In genomic region chr11:117313828-117314768, GRCh38 we compare ENCODE assay signal across 10 cellular contexts. TPM values are rescaled to one million over a fixed set of nuclear protein-coding genes. Genes with fewer than 3 reads are reported as not detected.
DNase-seq lines count a peak whose midpoint lies in the region; ATAC-seq and TF ChIP-seq lines count a peak whose summit lies in the region.
"Had no signal": no experiment of that assay in that cellular context is flagged by ENCODE, and none has a peak within 500 bp of the region (broad histone marks: within the 10 kb centered on the region; RNA-seq: fewer than 3 reads in every experiment).

No MANE protein-coding gene starts in this region.

- no peaks in the 10 kb centered on the region for H3K27me3 ChIP-seq in sigmoid colon
- H3K27me3 ChIP-seq in upper lobe of left lung = no peaks in the 10 kb centered on the region

- DNase-seq in T-helper 1 cell (no peak), fibroblast of mammary gland (ENCODE audit: low read depth) (no peak), sigmoid colon (peak; percentile 58), upper lobe of left lung (no peak), cerebellar cortex (ENCODE audit: low spot score) (no peak)
- DNase-seq: stimulated activated naive CD8-positive, alpha-beta T cell treated with anti-CD3 and anti-CD28 coated beads, Interleukin-15, Interleukin-2, amounts not matched to agents 100 U/mL and 50 U/mL, for 24 hours had no signal

- peak overlapping the region; percentile 18 for H3K4me3 Mint-ChIP-seq in T-helper 1 cell treated with Interleukin-12 subunit alpha and Interleukin-12 subunit beta and Interleukin-4 antibody, amounts not matched to agents 30 μg/mL and 1 μg/mL, for 36 hours

- no peaks in the 10 kb centered on the region for H3K9me3 Mint-ChIP-seq in T-helper 1 cell treated with Interleukin-12 subunit alpha and Interleukin-12 subunit beta and Interleukin-4 antibody, amounts not matched to agents 30 μg/mL and 1 μg/mL, for 36 hours

- H3K4me1 ChIP-seq in sigmoid colon (peaks cover 0 to 27% (median 26%) of the 10 kb centered on the region in 4 donors), upper lobe of left lung (peaks cover 22 to 29% (median 25%) of the 10 kb centered on the region in 4 donors)
- H3K4me1 ChIP-seq: A549 had no signal

- no peaks in the 10 kb centered on the region for H3K36me3 Mint-ChIP-seq in T-helper 1 cell treated with Interleukin-12 subunit alpha and Interleukin-12 subunit beta and Interleukin-4 antibody, amounts not matched to agents 30 μg/mL and 1 μg/mL, for 36 hours (ENCODE audit: low read depth)

- TF ChIP-seq POLR2A in sigmoid colon (IDR thresholded peaks at IDR 0.05) (no peak), upper lobe of left lung (IDR thresholded peaks at IDR 0.05) (no peak)

- TF ChIP-seq EP300 in sigmoid colon (IDR thresholded peaks at IDR 0.05) = no peak
- no peak for TF ChIP-seq EP300 in upper lobe of left lung (IDR thresholded peaks at IDR 0.05)

- H3K27me3 Mint-ChIP-seq in T-helper 1 cell treated with Interleukin-12 subunit alpha and Interleukin-12 subunit beta and Interleukin-4 antibody, amounts not matched to agents 30 μg/mL and 1 μg/mL, for 36 hours (ENCODE audit: low read depth) = peaks cover 67% of the 10 kb centered on the region

- no peaks in the 10 kb centered on the region for H3K9me3 ChIP-seq in sigmoid colon
- no peaks in the 10 kb centered on the region for H3K9me3 ChIP-seq in upper lobe of left lung
- H3K9me3 ChIP-seq: A549 had no signal

- peaks cover 3% of the 10 kb centered on the region for H3K4me1 Mint-ChIP-seq in T-helper 1 cell treated with Interleukin-12 subunit alpha and Interleukin-12 subunit beta and Interleukin-4 antibody, amounts not matched to agents 30 μg/mL and 1 μg/mL, for 36 hours (ENCODE audit: low read depth)

- H3K27ac ChIP-seq in sigmoid colon (no peak overlapping the region), upper lobe of left lung (no peak overlapping the region)

- H3K36me3 ChIP-seq in sigmoid colon = no peaks in the 10 kb centered on the region
- no peaks in the 10 kb centered on the region for H3K36me3 ChIP-seq in upper lobe of left lung

- WGBS in sigmoid colon, 2 donors = 86 to 87% methylated on average over 14 of the region's 14 CpGs
- WGBS in upper lobe of left lung, 2 donors = 70 to 82% methylated on average over 14 of the region's 14 CpGs

- TF ChIP-seq CTCF in WI38 (IDR thresholded peaks at IDR 0.05; ENCODE audit: low read depth, low read length) = no peak
- TF ChIP-seq CTCF in fibroblast of mammary gland (conservative IDR thresholded peaks at IDR 0.05; ENCODE audit: control insufficient read depth, insufficient read depth, low read depth, low read length) = no peak
- no peak for TF ChIP-seq CTCF in sigmoid colon (IDR thresholded peaks at IDR 0.05)
- no peak for TF ChIP-seq CTCF in upper lobe of left lung (IDR thresholded peaks at IDR 0.05)

- ATAC-seq in upper lobe of left lung (ENCODE audit: low FRiP score in 2 of 2) (no peak), HG03521 (IDR thresholded peaks at IDR 0.05; ENCODE audit: unreplicated experiment) (no peak)
- ATAC-seq: A549; stimulated activated naive CD8-positive, alpha-beta T cell treated with anti-CD3 and anti-CD28 coated beads, Interleukin-15, Interleukin-2, amounts not matched to agents 100 U/mL and 50 U/mL, for 24 hours had no signal

- peak overlapping the region; percentile 82 for H3K4me3 ChIP-seq in WI38 (ENCODE audit: low read depth, low read length)
- H3K4me3 ChIP-seq in fibroblast of mammary gland (ENCODE audit: control insufficient read depth, low read depth, low read length) = peak overlapping the region; percentile 71
- peak overlapping the region in 2 of 4 donors; percentile 85 to 95 for H3K4me3 ChIP-seq in sigmoid colon
- H3K4me3 ChIP-seq in upper lobe of left lung = peak overlapping the region in 2 of 4 donors; percentile 91 to 96
- H3K4me3 ChIP-seq: A549 had no signal

- intact Hi-C loops in sigmoid colon (cut with DNase I) = no loop called here

- H3K27ac Mint-ChIP-seq in T-helper 1 cell treated with Interleukin-12 subunit alpha and Interleukin-12 subunit beta and Interleukin-4 antibody, amounts not matched to agents 30 μg/mL and 1 μg/mL, for 36 hours = no peak overlapping the region

RNA-seq across cellular contexts. Expression of gene BACE1, which starts 2.0 kb away (rescaled TPM):
- total RNA-seq in sigmoid colon (10 to 100 TPM; 13.2 to 24.6 (median 16.0) TPM), upper lobe of left lung (10 to 100 TPM; 11.1 to 37.9 (median 25.5) TPM)
- polyA plus RNA-seq in sigmoid colon = 1 to 10 TPM; 1.8 to 7.0 (median 3.6) TPM

RNA-seq across cellular contexts. Expression of gene CEP164, which starts 13.6 kb away (rescaled TPM):
- total RNA-seq in sigmoid colon (10 to 100 TPM; 12.5 to 40.4 (median 20.4) TPM), upper lobe of left lung (10 to 100 TPM; 16.1 to 73.3 (median 27.9) TPM)
- 10 to 100 TPM in 1 of 3 donors, 1 to 10 TPM in 2; 1.8 to 19.4 (median 4.9) TPM for polyA plus RNA-seq in sigmoid colon

RNA-seq across cellular contexts. Expression of gene BACE1-AS, which starts 23.0 kb away (rescaled TPM):
- total RNA-seq in sigmoid colon (10 to 100 TPM in 1 of 4 donors, 1 to 10 TPM in 3; 5.6 to 11.6 (median 6.6) TPM), upper lobe of left lung (1 to 10 TPM; 3.8 to 7.4 (median 5.0) TPM)
- polyA plus RNA-seq in sigmoid colon = 1 to 10 TPM in 2 of 3 donors, under 1 TPM in 1; 0.69 to 4.2 (median 3.8) TPM
